In the genomic region with DNA sequence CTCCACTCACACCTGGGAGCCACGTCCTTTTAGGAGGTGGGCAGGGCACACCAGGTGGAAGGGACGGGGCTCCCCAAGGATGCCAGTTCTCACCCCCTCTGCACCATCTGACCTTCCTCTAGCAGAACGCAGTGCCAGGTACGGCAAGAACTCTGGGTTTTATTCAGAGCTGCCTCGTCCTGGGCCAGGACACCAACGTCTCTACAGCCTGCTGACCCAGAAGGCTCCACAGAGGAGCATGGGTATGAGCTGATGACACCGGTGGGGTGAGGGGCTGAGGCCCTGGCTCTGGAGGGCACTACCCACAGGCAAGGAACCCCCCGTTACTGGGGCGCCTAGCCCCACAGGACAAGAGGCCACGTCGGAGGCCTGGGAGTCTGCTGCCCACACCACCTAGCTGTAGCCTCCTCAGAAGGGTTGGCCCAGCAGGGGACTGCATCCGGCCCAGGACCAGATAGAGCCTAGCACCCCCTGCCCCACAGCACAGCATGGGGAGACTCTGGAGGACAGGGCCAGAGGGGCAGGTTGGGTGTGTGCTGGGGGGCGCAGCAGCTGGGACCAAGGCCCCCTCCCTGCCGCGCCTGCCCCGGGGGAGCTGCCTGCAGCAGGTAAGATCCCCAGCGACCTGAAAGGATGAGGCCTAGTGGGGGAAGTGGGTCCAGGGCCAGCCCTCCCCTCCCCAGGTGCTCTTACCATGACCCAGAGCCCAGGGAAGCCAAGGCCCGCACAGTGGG, we compare ENCODE assay signal across 13 cellular contexts. TPM values are rescaled to one million over a fixed set of nuclear protein-coding genes. Genes with fewer than 3 reads are reported as not detected.
A peak's percentile ranks its signal among the peaks of the same experiment; 100 is the strongest.
DNase-seq lines count a peak whose midpoint lies in the region; ATAC-seq and TF ChIP-seq lines count a peak whose summit lies in the region.
"Had no signal": no experiment of that assay in that cellular context is flagged by ENCODE, and none has a peak within 500 bp of the region (broad histone marks: within the 10 kb centered on the region; RNA-seq: fewer than 3 reads in every experiment).

No MANE protein-coding gene starts in this region.

- peaks cover 33% of the 10 kb centered on the region for H3K36me3 Mint-ChIP-seq in chondrocyte (ENCODE audit: low read depth)

- H3K27ac Mint-ChIP-seq in chondrocyte (ENCODE audit: unreplicated experiment), result peak overlapping the region; percentile 85

- H3K9me3 ChIP-seq in HUES6 (ENCODE audit: control insufficient read depth, insufficient read depth, low read depth, low read length) (no peaks in the 10 kb centered on the region), mesodermal cell (ENCODE audit: control insufficient read depth, low read length) (no peaks in the 10 kb centered on the region)

- WGBS in mesodermal cell (ENCODE audit: insufficient coverage in 2 of 2), 2 experiments, result 95 to 97% methylated on average over 12 to 16 of the region's 18 CpGs

- no peaks in the 10 kb centered on the region for H3K9me3 Mint-ChIP-seq in chondrocyte (ENCODE audit: low read depth)
- H3K9me3 Mint-ChIP-seq: central memory CD8-positive, alpha-beta T cell had no signal

- H3K4me1 Mint-ChIP-seq in chondrocyte (ENCODE audit: low read depth), result peaks cover 63% of the 10 kb centered on the region

- H3K27ac ChIP-seq in HUES6 (ENCODE audit: low read depth, low read length), result peak overlapping the region; percentile 55
- H3K27ac ChIP-seq in mesodermal cell (ENCODE audit: low read depth, low read length, severe bottlenecking), result peak overlapping the region; percentile 72
- peak overlapping the region; percentile 99 for H3K27ac ChIP-seq in temporal lobe (ENCODE audit: low read depth, low read length)

- peaks cover 89% of the 10 kb centered on the region for H3K36me3 ChIP-seq in HUES6 (ENCODE audit: control insufficient read depth, insufficient read depth, low read length)
- peaks cover 91% of the 10 kb centered on the region for H3K36me3 ChIP-seq in mesodermal cell (ENCODE audit: control insufficient read depth, insufficient read depth, low read length)

- ATAC-seq in HG03520 (IDR thresholded peaks at IDR 0.05; ENCODE audit: unreplicated experiment), result no peak

- peaks cover 27% of the 10 kb centered on the region; the same call in 1 of the 2 replicates for H3K4me1 ChIP-seq in HUES6 (ENCODE audit: control insufficient read depth, insufficient read depth, low read length)
- H3K4me1 ChIP-seq in mesodermal cell (ENCODE audit: control insufficient read depth, insufficient read depth, low read length, poor library complexity, severe bottlenecking), result peaks cover 56% of the 10 kb centered on the region

- H3K4me3 ChIP-seq in HUES6 (ENCODE audit: low read depth, low read length) (no peak overlapping the region), mesodermal cell (ENCODE audit: extremely low read depth, insufficient read depth, low read length, poor library complexity, severe bottlenecking) (no peak overlapping the region)

- H3K4me3 Mint-ChIP-seq in chondrocyte (ENCODE audit: unreplicated experiment), result no peak overlapping the region
- H3K4me3 Mint-ChIP-seq: central memory CD8-positive, alpha-beta T cell had no signal

- peak; percentile 80 for DNase-seq in chondrocyte (ENCODE audit: low spot score)
- DNase-seq in activated CD4-positive, CD25-positive, alpha-beta regulatory T cell (lab: John Stamatoyannopoulos, UW), result no peak
- DNase-seq in SW480 (ENCODE audit: low spot score), result no peak
- no peak for DNase-seq in stimulated activated CD8-positive, alpha-beta memory T cell treated with anti-CD3 and anti-CD28 coated beads, Interleukin-4, amount 100 ng/mL, for 48 hours
- DNase-seq: NCI-H1417 treated with DMSO at 0.1 percent for 48 hours, NCI-H524 treated with DMSO at 0.1 percent for 48 hours had no signal

- H3K27me3 Mint-ChIP-seq in chondrocyte (ENCODE audit: low read depth), result no peaks in the 10 kb centered on the region

- H3K9ac ChIP-seq in HUES6 (ENCODE audit: low read length), result peak overlapping the region; percentile 12

- TF ChIP-seq CTCF in chondrocyte (IDR thresholded peaks at IDR 0.05), result no peak

- no peaks in the 10 kb centered on the region for H3K27me3 ChIP-seq in HUES6 (ENCODE audit: control insufficient read depth, insufficient read depth, low read length)

RNA-seq across cellular contexts. Expression of gene BCAR1, which starts 13.9 kb away (rescaled TPM):
- total RNA-seq in chondrocyte (125 to 140 TPM (median 125 TPM) in 3 replicates), temporal lobe (17.2 TPM)
- polyA plus RNA-seq in mesodermal cell (2013, experiment 1 of 2), result 122 TPM
- 83.0 TPM for polyA plus RNA-seq in mesodermal cell (2013, experiment 2 of 2)

RNA-seq across cellular contexts. Expression of gene CTRB1, which starts 18.8 kb away (rescaled TPM):
- total RNA-seq in chondrocyte, result not detected in 3 replicates
- not detected for polyA plus RNA-seq in mesodermal cell (2013, experiment 1 of 2)
- polyA plus RNA-seq in mesodermal cell (2013, experiment 2 of 2), result not detected
- not detected for total RNA-seq in temporal lobe
- total RNA-seq: SK-MEL-5 had no signal
- polyA plus RNA-seq: neural cell had no signal

RNA-seq across cellular contexts. Expression of gene CTRB2, which starts 30.6 kb away (rescaled TPM):
- not detected in 3 replicates for total RNA-seq in chondrocyte
- polyA plus RNA-seq in mesodermal cell (2013, experiment 1 of 2), result not detected
- polyA plus RNA-seq in mesodermal cell (2013, experiment 2 of 2), result not detected
- not detected for total RNA-seq in temporal lobe
- total RNA-seq: SK-MEL-5 had no signal
- polyA plus RNA-seq: neural cell had no signal
